ENCODE assay signal across 24 cellular contexts in the genomic region with DNA sequence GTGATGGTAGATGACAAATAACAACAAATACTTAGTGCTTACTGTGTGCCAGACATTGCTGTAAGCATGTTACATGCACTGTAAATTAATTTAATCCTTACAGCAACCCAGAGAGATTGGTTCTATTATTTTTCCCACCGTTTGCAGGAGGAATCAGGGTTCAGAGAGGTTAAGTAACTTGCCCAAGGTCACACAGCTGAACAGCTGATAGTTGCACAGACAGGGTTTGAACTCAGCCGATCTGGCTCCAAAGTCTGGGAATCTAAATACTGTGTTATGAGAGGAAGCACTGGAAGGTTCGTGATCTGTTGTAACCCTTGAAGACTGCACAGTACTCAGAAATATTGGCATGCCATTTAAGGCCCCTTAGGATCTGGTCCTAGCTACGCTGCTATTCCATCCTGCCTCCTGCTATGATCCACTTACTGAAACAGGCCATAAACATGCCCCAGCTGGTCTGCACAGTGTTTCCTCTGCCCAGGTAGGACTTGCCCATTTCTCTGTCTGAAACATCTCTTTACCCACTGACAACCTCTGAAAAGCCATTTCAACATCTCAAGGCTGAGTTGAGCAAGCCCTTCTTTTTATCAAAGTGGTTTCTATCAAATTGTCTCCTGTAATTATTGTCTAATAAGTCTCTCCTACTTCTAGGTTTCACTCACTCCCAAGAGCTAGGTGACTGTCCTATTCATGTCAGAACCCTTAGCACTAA. TPM values are rescaled to one million over a fixed set of nuclear protein-coding genes. Genes with fewer than 3 reads are reported as not detected.
DNase-seq lines count a peak whose midpoint lies in the region; ATAC-seq, FAIRE-seq and TF ChIP-seq lines count a peak whose summit lies in the region.
"Had no signal": no experiment of that assay in that cellular context is flagged by ENCODE, and none has a peak within 500 bp of the region (broad histone marks: within the 10 kb centered on the region; RNA-seq: fewer than 3 reads in every experiment).

No MANE protein-coding gene starts in this region.

- H3K27ac ChIP-seq in heart left ventricle (peak overlapping the region in 11 of 12 donors; percentile 31 to 86 (median 61)), liver (ENCODE audit: low read depth in 1 of 2, low read length in 2 of 2) (peak overlapping the region in 1 of 2 donors; percentile 45), upper lobe of left lung (peak overlapping the region; percentile 69 to 82 (median 76)), sigmoid colon (peak overlapping the region in 1 of 4 donors; percentile 41)
- H3K27ac ChIP-seq: C4-2B, coronary artery had no signal

- TF ChIP-seq CTCF in heart left ventricle (IDR thresholded peaks at IDR 0.05) (no peak), bronchial epithelial cell (IDR thresholded peaks at IDR 0.05; ENCODE audit: insufficient read depth, low read length, severe bottlenecking) (no peak), liver (IDR thresholded peaks at IDR 0.05; ENCODE audit: low read depth, low read length, missing input control) (no peak), upper lobe of left lung (IDR thresholded peaks at IDR 0.05) (no peak), sigmoid colon (IDR thresholded peaks at IDR 0.05) (no peak)

- H3K9ac ChIP-seq in liver (ENCODE audit: low read depth in 1 of 2, low read length in 2 of 2), result no peak overlapping the region

- no peaks in the 10 kb centered on the region for H3K36me3 Mint-ChIP-seq in activated CD4-positive, alpha-beta memory T cell treated with anti-CD3 and anti-CD28 coated beads, Interleukin-2, amount 10 ng/mL, durations not matched to agents 7 days and 5 days (ENCODE audit: low read depth)
- H3K36me3 Mint-ChIP-seq: activated naive CD8-positive, alpha-beta T cell treated with anti-CD3 and anti-CD28 coated beads for 36 hours had no signal

- H3K4me3 Mint-ChIP-seq in activated CD4-positive, alpha-beta memory T cell treated with anti-CD3 and anti-CD28 coated beads, Interleukin-2, amount 10 ng/mL, durations not matched to agents 7 days and 5 days, result no peak overlapping the region
- H3K4me3 Mint-ChIP-seq: activated naive CD8-positive, alpha-beta T cell treated with anti-CD3 and anti-CD28 coated beads for 36 hours had no signal

- no peaks in the 10 kb centered on the region for H3K27me3 Mint-ChIP-seq in activated CD4-positive, alpha-beta memory T cell treated with anti-CD3 and anti-CD28 coated beads, Interleukin-2, amount 10 ng/mL, durations not matched to agents 7 days and 5 days
- H3K27me3 Mint-ChIP-seq: activated naive CD8-positive, alpha-beta T cell treated with anti-CD3 and anti-CD28 coated beads for 36 hours had no signal

- no peak for ATAC-seq in heart left ventricle
- ATAC-seq in Right ventricle myocardium superior (ENCODE audit: poor library complexity), result no peak
- no peak for ATAC-seq in upper lobe of left lung (ENCODE audit: low FRiP score in 2 of 2)
- ATAC-seq: HCT116 had no signal

- peaks cover 20% of the 10 kb centered on the region for H3K4me1 Mint-ChIP-seq in activated CD4-positive, alpha-beta memory T cell treated with anti-CD3 and anti-CD28 coated beads, Interleukin-2, amount 10 ng/mL, durations not matched to agents 7 days and 5 days

- intact Hi-C loops in heart left ventricle (cut with DNase I), result no loop called here
- intact Hi-C loops in Right ventricle myocardium superior (cut with DNase I), result loop anchor here (10.0 kb wide), 1 partner anchor 664 kb away; a partner anchor contains a TSS
- intact Hi-C loops in sigmoid colon (cut with DNase I), result no loop called here

- H3K4me3 ChIP-seq in heart left ventricle, result no peak overlapping the region
- H3K4me3 ChIP-seq in bronchial epithelial cell (ENCODE audit: low read depth, low read length), result no peak overlapping the region
- no peak overlapping the region for H3K4me3 ChIP-seq in liver (ENCODE audit: low read depth in 1 of 3, low read length in 3 of 3)
- H3K4me3 ChIP-seq in upper lobe of left lung, result no peak overlapping the region
- no peak overlapping the region for H3K4me3 ChIP-seq in sigmoid colon
- H3K4me3 ChIP-seq: body of pancreas, coronary artery had no signal

- peak in 1 of 2 donors; percentile 16 for TF ChIP-seq RAD21 in liver (IDR thresholded peaks at IDR 0.05)

- no peak overlapping the region for H3K27ac Mint-ChIP-seq in activated CD4-positive, alpha-beta memory T cell treated with anti-CD3 and anti-CD28 coated beads, Interleukin-2, amount 10 ng/mL, durations not matched to agents 7 days and 5 days
- H3K27ac Mint-ChIP-seq: activated naive CD8-positive, alpha-beta T cell treated with anti-CD3 and anti-CD28 coated beads for 36 hours; activated T-helper 2 cell treated with anti-CD3 and anti-CD28 coated beads, Interferon-gamma antibody, Interleukin-2, Interleukin-4, amounts not matched to agents 10 μg/mL and 5 μg/mL and 100 μg/mL, durations not matched to agents 14 hours and 24 hours and 36 hours had no signal

- H3K27me3 ChIP-seq in heart left ventricle, result no peaks in the 10 kb centered on the region
- no peaks in the 10 kb centered on the region for H3K27me3 ChIP-seq in bronchial epithelial cell (ENCODE audit: control insufficient read depth, insufficient read depth, low read length)
- no peaks in the 10 kb centered on the region for H3K27me3 ChIP-seq in liver (ENCODE audit: control insufficient read depth in 4 of 4, insufficient read depth in 4 of 4, low read length in 3 of 4)
- no peaks in the 10 kb centered on the region for H3K27me3 ChIP-seq in upper lobe of left lung
- H3K27me3 ChIP-seq in sigmoid colon, result no peaks in the 10 kb centered on the region
- H3K27me3 ChIP-seq: body of pancreas had no signal

- CTCF ChIA-PET in activated CD4-positive, alpha-beta memory T cell treated with anti-CD3 and anti-CD28 coated beads, Interleukin-2, amount 10 ng/mL, durations not matched to agents 7 days and 5 days (lab: Charles Lee), result interaction anchor here (1.3 to 2.4 kb wide), 2 partner anchors 7 to 23 kb away, joined by 3 to 15 read pairs; no protein-coding TSS in a partner anchor

- H3K36me3 ChIP-seq in heart left ventricle (no peaks in the 10 kb centered on the region), bronchial epithelial cell (ENCODE audit: control insufficient read depth, insufficient read depth, low read length) (no peaks in the 10 kb centered on the region), liver (ENCODE audit: control insufficient read depth in 4 of 4, insufficient read depth in 3 of 4, low read depth in 1 of 4, low read length in 3 of 4) (no peaks in the 10 kb centered on the region), upper lobe of left lung (no peaks in the 10 kb centered on the region), sigmoid colon (no peaks in the 10 kb centered on the region)

- WGBS in heart left ventricle, 4 donors, result 60 to 76% (median 65%) methylated on average over 4 of the region's 4 CpGs
- 58% methylated on average over 4 of the region's 4 CpGs for WGBS in liver
- 62 to 68% methylated on average over 4 of the region's 4 CpGs for WGBS in upper lobe of left lung, 2 donors
- WGBS in sigmoid colon, 2 donors, result 78 to 84% methylated on average over 4 of the region's 4 CpGs

- TF ChIP-seq POLR2A in heart left ventricle (IDR thresholded peaks at IDR 0.05) (no peak), upper lobe of left lung (IDR thresholded peaks at IDR 0.05) (no peak), sigmoid colon (IDR thresholded peaks at IDR 0.05) (no peak)

- H3K9me3 ChIP-seq in heart left ventricle (no peaks in the 10 kb centered on the region), liver (ENCODE audit: control insufficient read depth in 4 of 4, low read length in 3 of 4) (no peaks in the 10 kb centered on the region), upper lobe of left lung (no peaks in the 10 kb centered on the region), sigmoid colon (no peaks in the 10 kb centered on the region)
- H3K9me3 ChIP-seq: body of pancreas had no signal

- FAIRE-seq in bronchial epithelial cell (lab: Jason Lieb, UNC), result peak; percentile 68
- FAIRE-seq: GM18507, TTC549, urothelium cell line had no signal

- peaks cover 4% of the 10 kb centered on the region for H3K9me3 Mint-ChIP-seq in activated CD4-positive, alpha-beta memory T cell treated with anti-CD3 and anti-CD28 coated beads, Interleukin-2, amount 10 ng/mL, durations not matched to agents 7 days and 5 days
- H3K9me3 Mint-ChIP-seq: activated T-helper 2 cell treated with anti-CD3 and anti-CD28 coated beads, Interferon-gamma antibody, Interleukin-2, Interleukin-4, amounts not matched to agents 10 μg/mL and 5 μg/mL and 100 μg/mL, durations not matched to agents 14 hours and 24 hours and 36 hours had no signal

- TF ChIP-seq EP300 in upper lobe of left lung (IDR thresholded peaks at IDR 0.05) (no peak), sigmoid colon (IDR thresholded peaks at IDR 0.05) (no peak)

- H3K4me1 ChIP-seq in heart left ventricle (peaks cover 10 to 58% (median 41%) of the 10 kb centered on the region in 12 donors), liver (ENCODE audit: control insufficient read depth in 4 of 4, insufficient read depth in 4 of 4, low read length in 3 of 4) (peaks cover 0 to 8% (median 6%) of the 10 kb centered on the region in 4 donors), upper lobe of left lung (peaks cover 26 to 40% (median 35%) of the 10 kb centered on the region in 4 donors), sigmoid colon (peaks cover 0 to 13% (median 9%) of the 10 kb centered on the region in 4 donors)

- POLR2A ChIA-PET in activated CD4-positive, alpha-beta memory T cell treated with anti-CD3 and anti-CD28 coated beads, Interleukin-2, amount 10 ng/mL, durations not matched to agents 7 days and 5 days (lab: Charles Lee), result interaction anchor here (1.0 kb wide), 1 partner anchor 27 kb away, joined by 3 read pairs; no protein-coding TSS in a partner anchor

- DNase-seq in heart left ventricle, result no peak
- no peak for DNase-seq in Right ventricle myocardium superior
- DNase-seq in bronchial epithelial cell (ENCODE audit: low read depth), result peak; percentile 96
- no peak for DNase-seq in upper lobe of left lung
- no peak for DNase-seq in SIG-M5 (lab: John Stamatoyannopoulos, UW)
- no peak for DNase-seq in sigmoid colon
- no peak for DNase-seq in activated CD4-positive, alpha-beta memory T cell treated with anti-CD3 and anti-CD28 coated beads, Interleukin-2, amount 10 ng/mL, durations not matched to agents 7 days and 5 days
- DNase-seq: ACHN; activated naive CD8-positive, alpha-beta T cell treated with anti-CD3 and anti-CD28 coated beads for 36 hours; NCI-H1417 treated with DMSO at 0.1 percent for 48 hours; NCI-H2171; nucleus accumbens; retina; stimulated activated CD4-positive, alpha-beta T cell treated with anti-CD3 and anti-CD28 coated beads, Interleukin-15, amount 100 ng/mL, for 24 hours; substantia nigra had no signal

TF ChIP-seq in liver, 16 proteins besides CTCF, POLR2A, EP300 and RAD21 (continues in another document):
- peak; percentile 60 for TF ChIP-seq NR2F2 (IDR thresholded peaks at IDR 0.05)

RNA-seq across cellular contexts. Expression of a gene that starts 40.4 kb away (rescaled TPM):
- total RNA-seq in heart left ventricle (100 to 1,000 TPM; 163 to 503 (median 305) TPM), Right ventricle myocardium superior (356 TPM), bronchial epithelial cell (11.3 and 37.9 TPM in 2 replicates), liver (10 to 100 TPM; 31.2 to 35.7 TPM), upper lobe of left lung (100 to 1,000 TPM in 2 of 6 donors, 10 to 100 TPM in 4; 54.5 to 122 (median 72.4) TPM), sigmoid colon (100 to 1,000 TPM; 178 to 324 (median 239) TPM)
- polyA plus RNA-seq in heart left ventricle (100 to 1,000 TPM; 177 to 901 TPM), liver (100 to 1,000 TPM in 1 of 2 donors, 10 to 100 TPM in 1; 46.2 to 130 TPM), sigmoid colon (100 to 1,000 TPM; 110 to 208 (median 152) TPM)
- 10 to 100 TPM; 58.4 to 58.6 TPM for total RNA-seq in activated CD4-positive, alpha-beta memory T cell treated with anti-CD3 and anti-CD28 coated beads, Interleukin-2, amount 10 ng/mL, durations not matched to agents 7 days and 5 days
